8 cellular contexts compared by ENCODE assay signal in the genomic region with DNA sequence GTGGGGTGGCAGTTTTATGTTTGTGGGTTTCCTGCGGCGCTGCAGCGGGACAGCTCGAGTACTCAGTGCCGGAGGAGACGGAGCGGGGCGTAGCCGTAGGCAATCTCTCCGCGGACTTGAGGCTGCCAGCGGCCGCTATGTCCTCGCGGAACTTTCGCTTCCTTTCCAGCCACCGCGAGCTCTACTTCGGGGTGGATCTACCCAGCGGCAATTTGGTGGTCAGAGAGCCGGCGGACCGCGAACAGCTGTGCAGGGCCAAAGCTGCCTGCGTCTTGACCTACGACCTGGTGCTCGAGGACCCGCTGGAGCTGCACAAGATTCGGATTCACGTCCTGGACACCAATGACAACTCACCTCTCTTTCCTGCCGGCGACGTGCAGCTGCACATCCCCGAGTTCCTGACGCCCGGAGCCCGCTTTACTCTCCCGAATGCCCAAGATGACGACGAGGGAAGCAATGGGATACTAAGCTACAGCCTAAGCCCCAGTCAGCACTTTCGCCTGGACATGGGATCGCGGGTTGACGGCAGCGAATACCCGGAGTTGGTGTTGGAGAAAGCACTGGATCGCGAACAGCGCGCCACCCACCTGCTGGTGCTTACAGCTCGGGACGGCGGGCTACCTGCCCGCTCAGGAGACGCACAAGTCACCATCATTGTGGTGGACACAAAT. TPM values are rescaled to one million over a fixed set of nuclear protein-coding genes. Genes with fewer than 3 reads are reported as not detected.
DNase-seq lines count a peak whose midpoint lies in the region; ATAC-seq and TF ChIP-seq lines count a peak whose summit lies in the region.
"Had no signal": no experiment of that assay in that cellular context is flagged by ENCODE, and none has a peak within 500 bp of the region (broad histone marks: within the 10 kb centered on the region; RNA-seq: fewer than 3 reads in every experiment).

No MANE protein-coding gene starts in this region.

- H3K4me1 Mint-ChIP-seq in activated naive CD8-positive, alpha-beta T cell treated with anti-CD3 and anti-CD28 coated beads for 36 hours, result peaks cover 10% of the 10 kb centered on the region

- ATAC-seq in GM18511 (IDR thresholded peaks at IDR 0.05; ENCODE audit: unreplicated experiment), result no peak
- ATAC-seq in GM18858 (IDR thresholded peaks at IDR 0.05; ENCODE audit: unreplicated experiment), result no peak

- H3K27ac ChIP-seq in skin epidermis, result no peak overlapping the region
- H3K27ac ChIP-seq: neutrophil had no signal

- DNase-seq in HFF-Myc (ENCODE audit: extremely low read depth, low read depth) (no peak), AG08396 (ENCODE audit: low spot score) (no peak)
- peak; percentile 2 for DNase-seq in activated naive CD8-positive, alpha-beta T cell treated with anti-CD3 and anti-CD28 coated beads for 36 hours

- H3K27me3 Mint-ChIP-seq in activated naive CD8-positive, alpha-beta T cell treated with anti-CD3 and anti-CD28 coated beads for 36 hours, result peaks cover 73% of the 10 kb centered on the region

- H3K4me3 Mint-ChIP-seq in activated naive CD8-positive, alpha-beta T cell treated with anti-CD3 and anti-CD28 coated beads for 36 hours, result peak overlapping the region; percentile 50

- H3K4me3 ChIP-seq in HFF-Myc (replicated peaks; ENCODE audit: low read depth, low read length) (0 out of 2 replicates have a peak overlapping the region, but pooled peaks have one; percentile 4), iPS-11a (ENCODE audit: low read depth, low read length) (peak overlapping the region; percentile 44), skin epidermis (peak overlapping the region; percentile 2 to 33 (median 23))

- H3K27ac Mint-ChIP-seq in activated naive CD8-positive, alpha-beta T cell treated with anti-CD3 and anti-CD28 coated beads for 36 hours, result no peak overlapping the region

- no peak for TF ChIP-seq CTCF in HFF-Myc (IDR thresholded peaks at IDR 0.05; ENCODE audit: low read depth, low read length, missing control alignments)

- H3K36me3 Mint-ChIP-seq in activated naive CD8-positive, alpha-beta T cell treated with anti-CD3 and anti-CD28 coated beads for 36 hours, result no peaks in the 10 kb centered on the region

- H3K9me3 Mint-ChIP-seq in activated naive CD8-positive, alpha-beta T cell treated with anti-CD3 and anti-CD28 coated beads for 36 hours, result peaks cover 8% of the 10 kb centered on the region

RNA-seq across cellular contexts. Expression of a gene that starts 0.9 kb away (rescaled TPM):
- not detected for total RNA-seq in activated naive CD8-positive, alpha-beta T cell treated with anti-CD3 and anti-CD28 coated beads for 36 hours

RNA-seq across cellular contexts. Expression of a gene that starts 39.2 kb away (rescaled TPM):
- total RNA-seq in activated naive CD8-positive, alpha-beta T cell treated with anti-CD3 and anti-CD28 coated beads for 36 hours, result not detected

RNA-seq across cellular contexts. Expression of a gene that starts 45.1 kb away (rescaled TPM):
- total RNA-seq in activated naive CD8-positive, alpha-beta T cell treated with anti-CD3 and anti-CD28 coated beads for 36 hours, result not detected

RNA-seq across cellular contexts. Expression of a gene that starts 51.9 kb away (rescaled TPM):
- not detected for total RNA-seq in activated naive CD8-positive, alpha-beta T cell treated with anti-CD3 and anti-CD28 coated beads for 36 hours

RNA-seq across cellular contexts. Expression of a gene that starts 58.3 kb away (rescaled TPM):
- total RNA-seq in activated naive CD8-positive, alpha-beta T cell treated with anti-CD3 and anti-CD28 coated beads for 36 hours, result not detected
